In genomic region chr5:177949065-177949464, GRCh38 we compare ENCODE assay signal across 7 cellular contexts.
ATAC-seq lines count a peak whose summit lies in the region.

No MANE protein-coding gene starts in this region.

- ATAC-seq in GM18520 (IDR thresholded peaks at IDR 0.05; ENCODE audit: unreplicated experiment) (peak; percentile 74), GM19351 (IDR thresholded peaks at IDR 0.05; ENCODE audit: unreplicated experiment) (peak; percentile 79), GM21576 (IDR thresholded peaks at IDR 0.05; ENCODE audit: unreplicated experiment) (peak; percentile 68), HG02759 (IDR thresholded peaks at IDR 0.05; ENCODE audit: unreplicated experiment) (peak; percentile 52), HG02973 (IDR thresholded peaks at IDR 0.05; ENCODE audit: unreplicated experiment) (peak; percentile 37), HG03175 (IDR thresholded peaks at IDR 0.05; ENCODE audit: unreplicated experiment) (peak; percentile 77), HG03521 (IDR thresholded peaks at IDR 0.05; ENCODE audit: unreplicated experiment) (peak; percentile 86)

Comparison
In these comparisons a context has a peak if more than half of its experiments do, and no peak if none do; other contexts are left out.
1. Peak in every context shown above with its lines: ATAC-seq.